Comparison of ENCODE assay signal across 8 cellular contexts in the genomic region with DNA sequence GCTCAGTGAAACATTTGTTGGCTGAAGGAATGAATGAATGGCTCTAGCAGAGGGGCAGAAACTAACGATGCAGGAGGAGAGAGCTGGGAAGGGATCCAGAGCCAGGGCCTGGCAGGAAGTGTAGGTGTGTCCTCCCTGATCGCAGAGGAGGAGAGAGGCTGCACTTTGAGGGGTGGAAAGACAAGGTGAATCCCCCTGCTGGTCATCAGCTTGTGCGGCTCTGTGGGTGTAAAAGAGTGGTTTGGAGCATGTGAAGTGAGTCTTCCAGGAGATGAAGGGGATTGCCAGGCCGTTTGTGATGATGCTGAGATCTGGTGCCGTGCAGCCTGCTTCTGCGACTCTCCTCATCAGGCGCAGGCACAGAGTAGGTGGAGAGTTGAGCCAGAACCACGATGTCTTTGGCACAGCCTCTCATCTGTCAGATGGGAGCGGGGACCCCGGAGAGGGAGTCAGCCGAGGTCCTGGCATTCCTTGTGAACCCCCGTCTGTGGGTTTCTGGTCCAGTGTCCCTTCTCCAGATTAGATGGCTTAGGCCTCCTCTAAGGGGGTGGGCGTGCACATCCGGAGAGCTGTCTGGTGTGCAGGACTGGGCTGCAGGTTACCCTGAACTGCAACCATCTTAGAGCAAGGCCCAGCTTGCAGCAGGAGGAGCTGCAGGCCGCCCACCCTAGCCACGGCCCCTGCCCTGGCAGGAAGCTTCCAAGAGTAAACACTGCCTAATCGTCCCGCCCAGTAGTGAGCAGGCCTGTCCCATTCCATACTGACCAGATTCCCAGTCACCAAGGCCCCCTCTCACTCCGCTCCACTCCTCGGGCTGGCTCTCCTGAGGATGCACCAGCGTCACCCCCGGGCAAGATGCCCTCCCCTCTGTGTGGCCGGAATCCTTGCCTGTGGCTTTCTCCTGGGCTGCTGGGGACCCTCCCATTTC. TPM values are rescaled to one million over a fixed set of nuclear protein-coding genes. Genes with fewer than 3 reads are reported as not detected.
DNase-seq lines count a peak whose midpoint lies in the region; ATAC-seq and TF ChIP-seq lines count a peak whose summit lies in the region.

A gene (plus strand): TSS at position 753 of the 928 bp plus-strand sequence. CDS start 77 bp downstream, at position 830.

- H3K4me3 Mint-ChIP-seq in GM23338: peak within 1 kb of the TSS; percentile 28; the same call in 1 of the 3 replicates
- H3K4me3 Mint-ChIP-seq in activated T-helper 1 cell treated with anti-CD3 and anti-CD28 coated beads, Interleukin-12 subunit alpha, Interleukin-12 subunit beta, Interleukin-2, Interleukin-4 antibody, amounts not matched to agents 30 ng/mL and 10 ng/mL and 1 ng/mL, durations not matched to agents 14 hours and 24 hours and 36 hours: peak within 1 kb of the TSS; percentile 25
- peak within 1 kb of the TSS in 3 of 8 donors; percentile 22 to 76 (median 52) for H3K4me3 Mint-ChIP-seq in naive B cell

- peak; percentile 17 for DNase-seq in DMS114 treated with DMSO at 0.1 percent for 48 hours (lab: John Stamatoyannopoulos, UW; ENCODE audit: unreplicated experiment)
- peak; percentile 81 for DNase-seq in GM23338 (ENCODE audit: low spot score)
- DNase-seq in activated T-helper 1 cell treated with anti-CD3 and anti-CD28 coated beads, Interleukin-12 subunit alpha, Interleukin-12 subunit beta, Interleukin-2, Interleukin-4 antibody, amounts not matched to agents 30 ng/mL and 10 ng/mL and 1 ng/mL, durations not matched to agents 14 hours and 24 hours and 36 hours (ENCODE audit: low spot score): peak; percentile 26
- no peak for DNase-seq in naive B cell
- no peak for DNase-seq in mucosa of gallbladder (ENCODE audit: low spot score)
- DNase-seq in NCI-H2196 treated with DMSO at 0.1 percent for 48 hours (lab: John Stamatoyannopoulos, UW; ENCODE audit: unreplicated experiment): no peak
- no peak for DNase-seq in NCI-H2171 treated with DMSO at 0.1 percent for 48 hours (lab: John Stamatoyannopoulos, UW)
- DNase-seq in HT-29 (ENCODE audit: low spot score): no peak

- H3K27ac Mint-ChIP-seq in GM23338 (peak within 1 kb of the TSS; percentile 34; the same call in 1 of the 2 replicates), naive B cell (peak within 1 kb of the TSS; percentile 2 to 99 (median 94))
- peak within 1 kb of the TSS; percentile 49 for H3K27ac Mint-ChIP-seq in activated T-helper 1 cell treated with anti-CD3 and anti-CD28 coated beads, Interleukin-12 subunit alpha, Interleukin-12 subunit beta, Interleukin-2, Interleukin-4 antibody, amounts not matched to agents 30 ng/mL and 10 ng/mL and 1 ng/mL, durations not matched to agents 14 hours and 24 hours and 36 hours

- no peak within 1 kb of the TSS for H3K4me2 ChIP-seq in GM23338

- H3K27ac ChIP-seq in GM23338 (ENCODE audit: low read depth): peak within 1 kb of the TSS; percentile 70; the same call in 1 of the 2 replicates

- peak; percentile 47 to 56 for TF ChIP-seq CTCF in GM23338 (conservative IDR thresholded peaks at IDR 0.05; ENCODE audit: low read depth in 2 of 2)

- H3K36me3 Mint-ChIP-seq in GM23338 (ENCODE audit: low read depth) (peaks cover 8% of the 10 kb centered on the region), naive B cell (no peaks in the 10 kb centered on the region)
- H3K36me3 Mint-ChIP-seq in activated T-helper 1 cell treated with anti-CD3 and anti-CD28 coated beads, Interleukin-12 subunit alpha, Interleukin-12 subunit beta, Interleukin-2, Interleukin-4 antibody, amounts not matched to agents 30 ng/mL and 10 ng/mL and 1 ng/mL, durations not matched to agents 14 hours and 24 hours and 36 hours (ENCODE audit: low read depth): no peaks in the 10 kb centered on the region

- no peaks in the 10 kb centered on the region for H3K9me2 ChIP-seq in GM23338 (ENCODE audit: insufficient read depth)

- H3F3A ChIP-seq in GM23338 (replicated peaks; ENCODE audit: low read depth): peaks cover 10% of the 10 kb centered on the region

- H3K9me3 Mint-ChIP-seq in GM23338 (peaks cover 8% of the 10 kb centered on the region; the same call in 1 of the 3 replicates), naive B cell (peaks cover 0 to 6% (median 4%) of the 10 kb centered on the region in 7 donors)
- no peaks in the 10 kb centered on the region for H3K9me3 Mint-ChIP-seq in activated T-helper 1 cell treated with anti-CD3 and anti-CD28 coated beads, Interleukin-12 subunit alpha, Interleukin-12 subunit beta, Interleukin-2, Interleukin-4 antibody, amounts not matched to agents 30 ng/mL and 10 ng/mL and 1 ng/mL, durations not matched to agents 14 hours and 24 hours and 36 hours

- intact Hi-C loops in activated T-helper 1 cell treated with anti-CD3 and anti-CD28 coated beads, Interleukin-12 subunit alpha, Interleukin-12 subunit beta, Interleukin-2, Interleukin-4 antibody, amounts not matched to agents 30 ng/mL and 10 ng/mL and 1 ng/mL, durations not matched to agents 14 hours and 24 hours and 36 hours (cut with micrococcal nuclease): no loop called here

- no peaks in the 10 kb centered on the region for H3K27me3 ChIP-seq in GM23338 (ENCODE audit: insufficient read depth)

- peaks cover 7% of the 10 kb centered on the region for H3K79me2 ChIP-seq in GM23338 (replicated peaks; ENCODE audit: insufficient read depth)

- H4K20me1 ChIP-seq in GM23338 (replicated peaks; ENCODE audit: insufficient read depth): 0 out of 2 replicates have a peak, but pooled peaks cover under 1% of the 10 kb centered on the region

- H3K27me3 Mint-ChIP-seq in GM23338 (ENCODE audit: insufficient read depth, low read depth, poor library complexity) (peaks cover 12% of the 10 kb centered on the region), naive B cell (peaks cover 0 to 29% (median 8%) of the 10 kb centered on the region in 3 donors)
- peaks cover 6% of the 10 kb centered on the region for H3K27me3 Mint-ChIP-seq in activated T-helper 1 cell treated with anti-CD3 and anti-CD28 coated beads, Interleukin-12 subunit alpha, Interleukin-12 subunit beta, Interleukin-2, Interleukin-4 antibody, amounts not matched to agents 30 ng/mL and 10 ng/mL and 1 ng/mL, durations not matched to agents 14 hours and 24 hours and 36 hours (ENCODE audit: insufficient read depth)

- peaks cover 7% of the 10 kb centered on the region for H3K4me1 ChIP-seq in GM23338 (ENCODE audit: insufficient read depth)

- ATAC-seq in GM23338: peak; percentile 23
- ATAC-seq in naive B cell (ENCODE audit: low read depth in 2 of 2): no peak

- H3K36me3 ChIP-seq in GM23338 (ENCODE audit: insufficient read depth): no peaks in the 10 kb centered on the region

- H3K4me3 ChIP-seq in GM23338: no peak within 1 kb of the TSS

- H3K4me1 Mint-ChIP-seq in GM23338: peaks cover 29% of the 10 kb centered on the region
- H3K4me1 Mint-ChIP-seq in activated T-helper 1 cell treated with anti-CD3 and anti-CD28 coated beads, Interleukin-12 subunit alpha, Interleukin-12 subunit beta, Interleukin-2, Interleukin-4 antibody, amounts not matched to agents 30 ng/mL and 10 ng/mL and 1 ng/mL, durations not matched to agents 14 hours and 24 hours and 36 hours (ENCODE audit: low read depth): peaks cover 27% of the 10 kb centered on the region
- H3K4me1 Mint-ChIP-seq in naive B cell: peaks cover 38 to 45% (median 41%) of the 10 kb centered on the region in 3 donors

- H2AFZ ChIP-seq in GM23338: no peak within 1 kb of the TSS

TF ChIP-seq in GM23338, 12 proteins besides CTCF, POLR2A, EP300 and RAD21 (continues in another document):
- no peak for TF ChIP-seq EZH2phosphoT487 (IDR thresholded peaks at IDR 0.05; ENCODE audit: unreplicated experiment)
- TF ChIP-seq ZNF331 (CRISPR knock-in tag; IDR thresholded peaks at IDR 0.05; ENCODE audit: low read depth): no peak
- no peak for TF ChIP-seq ZNF114 (CRISPR knock-in tag; IDR thresholded peaks at IDR 0.05)
- TF ChIP-seq CREB1 (CRISPR knock-in tag; IDR thresholded peaks at IDR 0.05; ENCODE audit: low read depth): no peak
- TF ChIP-seq STAT1 (IDR thresholded peaks at IDR 0.05; ENCODE audit: unreplicated experiment): no peak
- no peak for TF ChIP-seq JUNB (IDR thresholded peaks at IDR 0.05; ENCODE audit: unreplicated experiment)
- TF ChIP-seq EZH2 (IDR thresholded peaks at IDR 0.05; ENCODE audit: low read depth, unreplicated experiment): no peak

RNA-seq across cellular contexts. Expression of the gene that starts here (rescaled TPM):
- total RNA-seq in GM23338 (2014; rRNA removed; shearing (Covaris generic)): 3.1 and 6.0 TPM in 2 replicates
- polyA plus RNA-seq in GM23338 (2016; fragmentation: Nextera tagmentation; extraction: Ambion mirVana) (4.4 and 6.0 TPM in 2 replicates), naive B cell (ENCODE audit: low read depth in 6 of 6) (under 1 TPM in 2 of 6 donors, not detected in 4; 0.23 to 0.25 TPM)
- 1.2 and 1.7 TPM in 2 replicates for total RNA-seq in activated T-helper 1 cell treated with anti-CD3 and anti-CD28 coated beads, Interleukin-12 subunit alpha, Interleukin-12 subunit beta, Interleukin-2, Interleukin-4 antibody, amounts not matched to agents 30 ng/mL and 10 ng/mL and 1 ng/mL, durations not matched to agents 14 hours and 24 hours and 36 hours
- total RNA-seq in mucosa of gallbladder: 7.1 TPM
- total RNA-seq in HT-29 (2014; rRNA removed; shearing (Covaris generic)): 0.39 and 1.0 TPM in 2 replicates

Comparison
In these comparisons a context has a peak if more than half of its experiments do, and no peak if none do; other contexts are left out.
1. DNase-seq: peak in DMS114 treated with DMSO at 0.1 percent for 48 hours (single experiment), GM23338 (single experiment) and activated T-helper 1 cell treated with anti-CD3 and anti-CD28 coated beads, Interleukin-12 subunit alpha, Interleukin-12 subunit beta, Interleukin-2, Interleukin-4 antibody, amounts not matched to agents 30 ng/mL and 10 ng/mL and 1 ng/mL, durations not matched to agents 14 hours and 24 hours and 36 hours (single experiment); none in naive B cell (single experiment), mucosa of gallbladder (single experiment), NCI-H2196 treated with DMSO at 0.1 percent for 48 hours (single experiment), NCI-H2171 treated with DMSO at 0.1 percent for 48 hours (single experiment) and HT-29 (single experiment).
2. H3K27ac Mint-ChIP-seq: peak in every context shown above with its lines; median percentile 94 in naive B cell; 49 in activated T-helper 1 cell treated with anti-CD3 and anti-CD28 coated beads, Interleukin-12 subunit alpha, Interleukin-12 subunit beta, Interleukin-2, Interleukin-4 antibody, amounts not matched to agents 30 ng/mL and 10 ng/mL and 1 ng/mL, durations not matched to agents 14 hours and 24 hours and 36 hours; 34 in GM23338.